8 cellular contexts compared by ENCODE assay signal in the genomic region with DNA sequence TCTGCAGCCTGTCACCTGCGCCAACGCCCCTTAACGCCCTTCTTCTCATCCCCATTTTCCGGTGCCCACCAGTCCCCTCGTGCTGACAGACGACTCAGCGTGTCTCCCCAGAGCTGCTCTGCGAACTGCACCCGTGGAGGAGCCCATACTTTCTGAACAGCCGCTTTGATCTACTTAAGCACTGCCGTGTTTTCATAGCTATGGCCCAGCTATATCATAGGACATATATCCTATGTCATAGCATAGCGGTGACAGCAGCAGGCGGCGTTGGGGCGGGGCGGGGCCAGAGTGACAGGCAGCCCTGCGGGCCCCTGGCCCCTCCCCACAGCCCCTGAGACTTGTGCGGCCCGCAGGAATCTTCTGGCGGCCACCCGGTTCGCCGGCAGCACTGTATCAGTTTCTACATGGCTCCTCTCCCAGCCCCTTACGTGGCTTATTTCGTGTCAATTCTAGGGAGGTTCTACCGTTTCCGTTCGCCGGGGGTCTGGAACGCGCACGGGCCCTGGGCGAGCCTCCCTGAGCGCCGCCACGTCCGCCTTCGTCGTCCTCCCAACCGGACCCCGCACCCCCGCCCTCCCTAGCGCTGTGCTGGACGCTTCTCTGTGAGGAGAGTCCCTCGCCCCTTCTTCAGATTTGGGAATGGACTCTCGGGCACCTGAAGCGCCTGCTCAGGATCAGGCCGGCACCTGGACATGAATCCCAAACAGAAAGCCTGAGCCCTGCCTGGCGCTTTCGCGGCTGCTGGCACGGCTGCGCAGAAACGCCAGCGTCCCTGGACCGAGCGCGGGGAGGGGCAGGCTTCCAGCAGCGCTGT. TPM values are rescaled to one million over a fixed set of nuclear protein-coding genes. Genes with fewer than 3 reads are reported as not detected.
A peak's percentile ranks its signal among the peaks of the same experiment; 100 is the strongest.
DNase-seq lines count a peak whose midpoint lies in the region; ATAC-seq and TF ChIP-seq lines count a peak whose summit lies in the region.

No MANE protein-coding gene starts in this region.

- 0 to 4% methylated on average over 17 to 21 of the region's 59 CpGs for whole genome bisulfite sequencing in gastroesophageal sphincter (ENCODE audit: low coverage in 1 of 2), 2 donors

- H3K4me3 ChIP-seq in KMS-11 (IDR thresholded peaks at IDR 0.05; ENCODE audit: insufficient read depth, low read depth, low read length) (no peak overlapping the region), RWPE2 (ENCODE audit: severe bottlenecking) (peak overlapping the region; percentile 59), gastroesophageal sphincter (peak overlapping the region; percentile 66 to 93), neuron (ENCODE audit: low read length) (peak overlapping the region; percentile 87), tibial artery (peak overlapping the region; percentile 64 to 92)

- no peaks in the 10 kb centered on the region for H3K79me2 ChIP-seq in KMS-11 (ENCODE audit: insufficient read depth, low read depth)

- no peak overlapping the region for H3K4me2 ChIP-seq in KMS-11

- no peaks in the 10 kb centered on the region for H3K9me3 Mint-ChIP-seq in activated naive CD4-positive, alpha-beta T cell treated with anti-CD3 and anti-CD28 coated beads for 36 hours

- H3K27ac Mint-ChIP-seq in activated naive CD4-positive, alpha-beta T cell treated with anti-CD3 and anti-CD28 coated beads for 36 hours, result no peak overlapping the region

- CTCF ChIA-PET in activated naive CD4-positive, alpha-beta T cell treated with anti-CD3 and anti-CD28 coated beads for 36 hours (lab: Charles Lee), result interaction anchor here (1.7 kb wide), 1 partner anchor 18 kb away, joined by 8 read pairs; no protein-coding TSS in a partner anchor

- H3K36me3 Mint-ChIP-seq in activated naive CD4-positive, alpha-beta T cell treated with anti-CD3 and anti-CD28 coated beads for 36 hours (ENCODE audit: low read depth), result no peaks in the 10 kb centered on the region

- intact Hi-C loops in activated naive CD4-positive, alpha-beta T cell treated with anti-CD3 and anti-CD28 coated beads for 36 hours (cut with micrococcal nuclease), result loop anchor here (1.0 to 5.0 kb wide), 3 partner anchors 20 to 49 kb away; a partner anchor contains a TSS
- intact Hi-C loops in tibial artery (cut with DNase I; ENCODE audit: low total_unique reads), result no loop called here

- H2AFZ ChIP-seq in KMS-11 (ENCODE audit: low read depth), result peak overlapping the region; percentile 44
- peak overlapping the region; percentile 99 for H2AFZ ChIP-seq in neuron (ENCODE audit: low read depth, low read length)

- no peak overlapping the region; the same call in 1 of the 2 replicates for H3K9ac ChIP-seq in KMS-11

- H3K4me1 Mint-ChIP-seq in activated naive CD4-positive, alpha-beta T cell treated with anti-CD3 and anti-CD28 coated beads for 36 hours (ENCODE audit: low read depth), result peaks cover 3% of the 10 kb centered on the region

- H3K4me1 ChIP-seq in KMS-11 (ENCODE audit: low read depth, poor library complexity, severe bottlenecking) (peaks cover 2% of the 10 kb centered on the region), RWPE2 (ENCODE audit: insufficient read depth, poor library complexity, severe bottlenecking) (no peaks in the 10 kb centered on the region), gastroesophageal sphincter (peaks cover 0 to 42% (median 23%) of the 10 kb centered on the region in 3 donors), neuron (ENCODE audit: insufficient read depth, low read length) (peaks cover 26% of the 10 kb centered on the region), tibial artery (peaks cover 0 to 21% (median 13%) of the 10 kb centered on the region in 4 donors)

- H3K27me3 ChIP-seq in KMS-11 (ENCODE audit: insufficient read depth, low read depth) (no peaks in the 10 kb centered on the region), RWPE2 (ENCODE audit: insufficient read depth, poor library complexity, severe bottlenecking) (no peaks in the 10 kb centered on the region), gastroesophageal sphincter (no peaks in the 10 kb centered on the region), neuron (ENCODE audit: insufficient read depth, low read length) (peaks cover 2% of the 10 kb centered on the region), tibial artery (no peaks in the 10 kb centered on the region)

- ATAC-seq in GM21825 (IDR thresholded peaks at IDR 0.05; ENCODE audit: unreplicated experiment), result peak; percentile 76
- peak; percentile 93 for ATAC-seq in RWPE2 (ENCODE audit: low read depth)
- peak; percentile 87 for ATAC-seq in gastroesophageal sphincter

- DNase-seq in EL, result peak; percentile 74
- DNase-seq in RWPE2 (ENCODE audit: low spot score), result peak; percentile 68
- DNase-seq in activated naive CD4-positive, alpha-beta T cell treated with anti-CD3 and anti-CD28 coated beads for 36 hours, result peak; percentile 83
- peak; percentile 75 to 84 for DNase-seq in tibial artery

- no peak overlapping the region for H3K27ac ChIP-seq in KMS-11
- peak overlapping the region; percentile 18 for H3K27ac ChIP-seq in RWPE2 (ENCODE audit: poor library complexity, severe bottlenecking)
- peak overlapping the region; percentile 84 to 94 (median 90) for H3K27ac ChIP-seq in gastroesophageal sphincter
- H3K27ac ChIP-seq in tibial artery, result peak overlapping the region; percentile 83 to 90

- no peak for TF ChIP-seq EP300 in gastroesophageal sphincter (IDR thresholded peaks at IDR 0.05)

- no peaks in the 10 kb centered on the region for H4K20me1 ChIP-seq in KMS-11 (ENCODE audit: insufficient read depth)

- H3K9me3 ChIP-seq in RWPE2 (ENCODE audit: severe bottlenecking), result no peaks in the 10 kb centered on the region
- no peaks in the 10 kb centered on the region for H3K9me3 ChIP-seq in gastroesophageal sphincter
- no peaks in the 10 kb centered on the region for H3K9me3 ChIP-seq in neuron (ENCODE audit: low read length)
- H3K9me3 ChIP-seq in tibial artery, result no peaks in the 10 kb centered on the region

- peak overlapping the region; percentile 71 for H3K4me3 Mint-ChIP-seq in activated naive CD4-positive, alpha-beta T cell treated with anti-CD3 and anti-CD28 coated beads for 36 hours

- TF ChIP-seq CTCF in KMS-11 (conservative IDR thresholded peaks at IDR 0.05; ENCODE audit: low read depth, low read length), result no peak
- no peak for TF ChIP-seq CTCF in RWPE2 (IDR thresholded peaks at IDR 0.05; ENCODE audit: poor library complexity, severe bottlenecking)
- TF ChIP-seq CTCF in gastroesophageal sphincter (IDR thresholded peaks at IDR 0.05), result no peak
- TF ChIP-seq CTCF in tibial artery (IDR thresholded peaks at IDR 0.05), result no peak

- no peaks in the 10 kb centered on the region for H3K36me3 ChIP-seq in KMS-11 (ENCODE audit: insufficient read depth)
- H3K36me3 ChIP-seq in RWPE2 (ENCODE audit: low read depth), result no peaks in the 10 kb centered on the region
- no peaks in the 10 kb centered on the region for H3K36me3 ChIP-seq in gastroesophageal sphincter
- H3K36me3 ChIP-seq in neuron (ENCODE audit: insufficient read depth, low read length), result no peaks in the 10 kb centered on the region
- H3K36me3 ChIP-seq in tibial artery, result no peaks in the 10 kb centered on the region

- peaks cover 15% of the 10 kb centered on the region for H3K27me3 Mint-ChIP-seq in activated naive CD4-positive, alpha-beta T cell treated with anti-CD3 and anti-CD28 coated beads for 36 hours (ENCODE audit: low read depth)

- peak; percentile 33 to 50 for TF ChIP-seq POLR2A in gastroesophageal sphincter (IDR thresholded peaks at IDR 0.05)

RNA-seq across cellular contexts. Expression of a gene that starts 35.4 kb away (rescaled TPM):
- total RNA-seq in activated naive CD4-positive, alpha-beta T cell treated with anti-CD3 and anti-CD28 coated beads for 36 hours, result 10 to 100 TPM; 24.7 to 25.3 TPM
- 10 to 100 TPM; 34.6 to 53.8 (median 39.1) TPM for total RNA-seq in gastroesophageal sphincter

RNA-seq across cellular contexts. Expression of a gene that starts 48.6 kb away (rescaled TPM):
- 100 to 1,000 TPM; 120 to 128 TPM for total RNA-seq in activated naive CD4-positive, alpha-beta T cell treated with anti-CD3 and anti-CD28 coated beads for 36 hours
- total RNA-seq in gastroesophageal sphincter, result 100 to 1,000 TPM in 3 of 4 donors, 10 to 100 TPM in 1; 78.8 to 143 (median 113) TPM
